9 cellular contexts compared by ENCODE assay signal in genomic region chr14:28055008-28055407, GRCh38.
"Had no signal": no experiment of that assay in that cellular context is flagged by ENCODE, and none has a peak within 500 bp of the region (broad histone marks: within the 10 kb centered on the region; RNA-seq: fewer than 3 reads in every experiment).

No MANE protein-coding gene starts in this region.

- H3K4me1 ChIP-seq: HAP-1 had no signal

- H3K36me3 ChIP-seq: HAP-1 had no signal

- DNase-seq: GM23248, GOT3, H7, KBM-7 had no signal

- H3K4me3 ChIP-seq: GM23248, HAP-1 had no signal

- H2AFZ ChIP-seq: GM23248 had no signal

- H3K9me3 ChIP-seq: HAP-1 had no signal

- H3K9ac ChIP-seq: GM23248, KMS-11 had no signal

- ATAC-seq: HepG2 had no signal

- H3K27ac ChIP-seq: GM23248, HL-60, KMS-11 had no signal

- H3K27ac Mint-ChIP-seq: IgD-negative memory B cell had no signal

- H3K4me3 Mint-ChIP-seq: IgD-negative memory B cell had no signal

- H3K36me3 Mint-ChIP-seq: IgD-negative memory B cell had no signal

- H3K27me3 Mint-ChIP-seq: IgD-negative memory B cell had no signal

- H3K4me1 Mint-ChIP-seq: IgD-negative memory B cell had no signal

- H3K4me2 ChIP-seq: KMS-11 had no signal
